Comparison of ENCODE assay signal across 15 cellular contexts in the genomic region with DNA sequence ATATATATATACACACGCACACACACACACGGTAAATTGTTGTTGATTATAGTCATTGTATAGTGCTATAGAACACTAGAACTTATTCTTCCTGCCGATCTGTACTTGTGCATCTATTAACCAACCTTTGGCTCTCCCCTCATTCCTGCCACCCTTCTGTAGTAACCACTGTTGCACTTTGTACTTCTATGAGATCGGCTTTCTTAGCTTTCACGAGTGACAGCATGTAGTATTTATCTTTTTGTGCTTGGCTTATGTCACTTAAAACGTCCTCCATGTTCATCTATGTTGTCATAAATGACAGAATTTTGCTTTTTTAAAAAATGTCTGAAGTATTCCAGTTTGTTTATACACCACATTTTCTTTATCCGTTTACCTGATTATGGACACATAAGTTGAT. TPM values are rescaled to one million over a fixed set of nuclear protein-coding genes. Genes with fewer than 3 reads are reported as not detected.
A peak's percentile ranks its signal among the peaks of the same experiment; 100 is the strongest.
DNase-seq lines count a peak whose midpoint lies in the region; ATAC-seq, FAIRE-seq and TF ChIP-seq lines count a peak whose summit lies in the region.
"Had no signal": no experiment of that assay in that cellular context is flagged by ENCODE, and none has a peak within 500 bp of the region (broad histone marks: within the 10 kb centered on the region; RNA-seq: fewer than 3 reads in every experiment).

No MANE protein-coding gene starts in this region.

- peaks cover 7% of the 10 kb centered on the region; the same call in 1 of the 2 replicates for H3K36me3 ChIP-seq in Caco-2 (ENCODE audit: control insufficient read depth, insufficient read depth, low read length)
- peaks cover 1 to 54% (median 26%) of the 10 kb centered on the region in 4 donors for H3K36me3 ChIP-seq in right lobe of liver

- ATAC-seq in A549 (no peak), right lobe of liver (peak; percentile 53 to 86 (median 74)), HG03280 (IDR thresholded peaks at IDR 0.05; ENCODE audit: unreplicated experiment) (no peak)

- no peak for TF ChIP-seq CTCF in A549 (IDR thresholded peaks at IDR 0.05)
- no peak for TF ChIP-seq CTCF in Caco-2 (IDR thresholded peaks at IDR 0.05; ENCODE audit: insufficient read depth in 1 of 2, low read depth in 1 of 2, low read length in 1 of 2, severe bottlenecking in 1 of 2, unreplicated experiment in 1 of 2)
- no peak for TF ChIP-seq CTCF in endothelial cell (IDR thresholded peaks at IDR 0.05; ENCODE audit: unreplicated experiment)
- no peak for TF ChIP-seq CTCF in right lobe of liver (IDR thresholded peaks at IDR 0.05)

- TF ChIP-seq EP300 in A549 (IDR thresholded peaks at IDR 0.05), result no peak

- H3K4me1 Mint-ChIP-seq in Caco-2 (ENCODE audit: low read depth, unreplicated experiment) (peaks cover 6% of the 10 kb centered on the region), endothelial cell (ENCODE audit: unreplicated experiment) (no peaks in the 10 kb centered on the region)
- H3K4me1 Mint-ChIP-seq: CD14-positive monocyte had no signal

- 88% methylated on average over 7 of the region's 7 CpGs for WGBS in A549 (ENCODE audit: missing lambda C conversion rate)
- WGBS in right lobe of liver (ENCODE audit: insufficient coverage, low coverage, low lambda C conversion rate, missing lambda C conversion rate), result 48% methylated on average over 7 of the region's 7 CpGs

- no peak overlapping the region for H3K4me3 ChIP-seq in A549
- no peak overlapping the region for H3K4me3 ChIP-seq in Caco-2 (ENCODE audit: low read depth, low read length)
- no peak overlapping the region for H3K4me3 ChIP-seq in right lobe of liver

- TF ChIP-seq POLR2A in A549 (IDR thresholded peaks at IDR 0.05; ENCODE audit: low read length) (no peak), right lobe of liver (IDR thresholded peaks at IDR 0.05) (no peak)

- BruUV-seq in Caco-2 (replicated peaks; lab: Mats Ljungman, UMichigan), result no TSS peak

- no peak overlapping the region for H3K27ac ChIP-seq in A549
- no peak overlapping the region for H3K27ac ChIP-seq in right lobe of liver
- H3K27ac ChIP-seq: HL-60 had no signal

- no peaks in the 10 kb centered on the region for H3K27me3 ChIP-seq in Caco-2 (replicated peaks; ENCODE audit: control insufficient read depth, insufficient read depth, low read length)
- H3K27me3 ChIP-seq in right lobe of liver, result no peaks in the 10 kb centered on the region

- CTCF ChIA-PET in A549 (lab: Yijun Ruan, JAX) (interaction anchor here (1.5 kb wide), 1 partner anchor 183 kb away, joined by 6 read pairs; no protein-coding TSS in a partner anchor), Caco-2 (lab: Charles Lee) (no interaction called here)

- H3K9me3 Mint-ChIP-seq in Caco-2 (ENCODE audit: unreplicated experiment) (peaks cover 4% of the 10 kb centered on the region), endothelial cell (ENCODE audit: unreplicated experiment) (no peaks in the 10 kb centered on the region)
- H3K9me3 Mint-ChIP-seq: HFFc6 had no signal

- POLR2A ChIA-PET in A549 (lab: Yijun Ruan, JAX), result no interaction called here
- POLR2A ChIA-PET in Caco-2 (lab: Charles Lee), result no interaction called here

- no peak overlapping the region for H3K4me3 Mint-ChIP-seq in Caco-2 (ENCODE audit: unreplicated experiment)
- peak overlapping the region; percentile 53 for H3K4me3 Mint-ChIP-seq in endothelial cell (ENCODE audit: unreplicated experiment)
- H3K4me3 Mint-ChIP-seq: B cell; CD14-positive monocyte; CD8-positive, alpha-beta memory T cell; HFFc6 had no signal

- H3K9me3 ChIP-seq in A549, result peaks cover 2% of the 10 kb centered on the region; the same call in 1 of the 3 replicates
- H3K9me3 ChIP-seq in Caco-2, result no peaks in the 10 kb centered on the region
- no peaks in the 10 kb centered on the region for H3K9me3 ChIP-seq in right lobe of liver

- DNase-seq in A549 (ENCODE audit: low read depth in 1 of 2, low spot score in 1 of 2) (no peak), Caco-2 (no peak), endothelial cell (ENCODE audit: low spot score) (no peak), right lobe of liver (no peak), hepatic stellate cell (ENCODE audit: low spot score) (no peak)
- no peak for DNase-seq in activated T-cell treated with anti-CD3 and anti-CD28 coated beads, Interleukin-2, amount 50 U/mL, for 48 hours
- DNase-seq: CD8-positive, alpha-beta memory T cell; DMS53; HCEC 1CT; HFFc6 had no signal

- peak; percentile 13 for FAIRE-seq in A549 (lab: Jason Lieb, UNC)
- FAIRE-seq: GM18507 had no signal

- intact Hi-C loops in Caco-2 (cut with micrococcal nuclease; ENCODE audit: unreplicated experiment) (no loop called here), right lobe of liver (cut with DNase I) (no loop called here)

- H3K4me1 ChIP-seq in A549 (no peaks in the 10 kb centered on the region), Caco-2 (no peaks in the 10 kb centered on the region), right lobe of liver (no peaks in the 10 kb centered on the region)

- TF ChIP-seq RAD21 in A549 (conservative IDR thresholded peaks at IDR 0.05 in 1 of 2, IDR thresholded peaks at IDR 0.05 in 1 of 2), result no peak

- H3K36me3 Mint-ChIP-seq in Caco-2 (ENCODE audit: insufficient read depth, unreplicated experiment) (peaks cover 85% of the 10 kb centered on the region), endothelial cell (ENCODE audit: low read depth, unreplicated experiment) (peaks cover 52% of the 10 kb centered on the region)

- peak overlapping the region; percentile 1 for H3K27ac Mint-ChIP-seq in Caco-2 (ENCODE audit: unreplicated experiment)
- H3K27ac Mint-ChIP-seq in endothelial cell (ENCODE audit: unreplicated experiment), result no peak overlapping the region
- H3K27ac Mint-ChIP-seq: HFFc6 had no signal

- no peak overlapping the region for H3K4me2 ChIP-seq in A549

- no peaks in the 10 kb centered on the region for H3K27me3 Mint-ChIP-seq in Caco-2 (ENCODE audit: insufficient read depth, unreplicated experiment)
- H3K27me3 Mint-ChIP-seq in endothelial cell (ENCODE audit: unreplicated experiment), result peaks cover 2% of the 10 kb centered on the region
- H3K27me3 Mint-ChIP-seq: B cell; CD8-positive, alpha-beta memory T cell had no signal

TF ChIP-seq in A549, 52 proteins besides CTCF, POLR2A, EP300 and RAD21:
- TF ChIP-seq NFE2L2 (conservative IDR thresholded peaks at IDR 0.05; ENCODE audit: low read length) (no peak), CEBPB (IDR thresholded peaks at IDR 0.05) (no peak), RARB (CRISPR knock-in tag; IDR thresholded peaks at IDR 0.05) (no peak), ZNF302 (CRISPR knock-in tag; IDR thresholded peaks at IDR 0.05) (no peak), TFCP2L1 (CRISPR knock-in tag; IDR thresholded peaks at IDR 0.05) (no peak), NPAS2 (CRISPR knock-in tag; IDR thresholded peaks at IDR 0.05; ENCODE audit: borderline replicate concordance) (no peak), NR3C1 (IDR thresholded peaks at IDR 0.05) (no peak), ZC3H11A (IDR thresholded peaks at IDR 0.05) (no peak), POLR2AphosphoS2 (conservative IDR thresholded peaks at IDR 0.05; ENCODE audit: low read length) (no peak), GATA3 (IDR thresholded peaks at IDR 0.05; ENCODE audit: borderline replicate concordance) (no peak), HOXB5 (CRISPR knock-in tag; IDR thresholded peaks at IDR 0.05) (no peak)
- TF ChIP-seq, protein P1, sequence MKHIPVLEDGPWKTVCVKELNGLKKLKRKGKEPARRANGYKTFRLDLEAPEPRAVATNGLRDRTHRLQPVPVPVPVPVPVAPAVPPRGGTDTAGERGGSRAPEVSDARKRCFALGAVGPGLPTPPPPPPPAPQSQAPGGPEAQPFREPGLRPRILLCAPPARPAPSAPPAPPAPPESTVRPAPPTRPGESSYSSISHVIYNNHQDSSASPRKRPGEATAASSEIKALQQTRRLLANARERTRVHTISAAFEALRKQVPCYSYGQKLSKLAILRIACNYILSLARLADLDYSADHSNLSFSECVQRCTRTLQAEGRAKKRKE (CRISPR knock-in tag; IDR thresholded peaks at IDR 0.05; ENCODE audit: low read depth), result no peak
- TF ChIP-seq, protein P2, sequence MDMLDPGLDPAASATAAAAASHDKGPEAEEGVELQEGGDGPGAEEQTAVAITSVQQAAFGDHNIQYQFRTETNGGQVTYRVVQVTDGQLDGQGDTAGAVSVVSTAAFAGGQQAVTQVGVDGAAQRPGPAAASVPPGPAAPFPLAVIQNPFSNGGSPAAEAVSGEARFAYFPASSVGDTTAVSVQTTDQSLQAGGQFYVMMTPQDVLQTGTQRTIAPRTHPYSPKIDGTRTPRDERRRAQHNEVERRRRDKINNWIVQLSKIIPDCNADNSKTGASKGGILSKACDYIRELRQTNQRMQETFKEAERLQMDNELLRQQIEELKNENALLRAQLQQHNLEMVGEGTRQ (IDR thresholded peaks at IDR 0.05), result no peak
- TF ChIP-seq, protein P3, sequence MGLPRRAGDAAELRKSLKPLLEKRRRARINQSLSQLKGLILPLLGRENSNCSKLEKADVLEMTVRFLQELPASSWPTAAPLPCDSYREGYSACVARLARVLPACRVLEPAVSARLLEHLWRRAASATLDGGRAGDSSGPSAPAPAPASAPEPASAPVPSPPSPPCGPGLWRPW (IDR thresholded peaks at IDR 0.05), result no peak
- TF ChIP-seq, protein P4, sequence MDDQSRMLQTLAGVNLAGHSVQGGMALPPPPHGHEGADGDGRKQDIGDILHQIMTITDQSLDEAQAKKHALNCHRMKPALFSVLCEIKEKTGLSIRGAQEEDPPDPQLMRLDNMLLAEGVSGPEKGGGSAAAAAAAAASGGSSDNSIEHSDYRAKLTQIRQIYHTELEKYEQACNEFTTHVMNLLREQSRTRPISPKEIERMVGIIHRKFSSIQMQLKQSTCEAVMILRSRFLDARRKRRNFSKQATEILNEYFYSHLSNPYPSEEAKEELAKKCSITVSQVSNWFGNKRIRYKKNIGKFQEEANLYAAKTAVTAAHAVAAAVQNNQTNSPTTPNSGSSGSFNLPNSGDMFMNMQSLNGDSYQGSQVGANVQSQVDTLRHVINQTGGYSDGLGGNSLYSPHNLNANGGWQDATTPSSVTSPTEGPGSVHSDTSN (IDR thresholded peaks at IDR 0.05), result no peak

RNA-seq across cellular contexts. Expression of a gene that starts 20.9 kb away (rescaled TPM):
- polyA plus RNA-seq in A549 (2011; rRNA removed), result 148 and 204 TPM in 2 replicates
- polyA plus RNA-seq in A549 (2012; cell fraction: cytosol; rRNA removed), result 235 and 264 TPM in 2 replicates
- polyA plus RNA-seq in A549 (2012; cell fraction: nucleus; rRNA removed), result 104 and 152 TPM in 2 replicates
- polyA plus RNA-seq in A549 (2017; fragmentation: RNase III; extraction: RNeasy Plus Mini Kit Qiagen cat#74134 plus additional on column Dnase treatment), result 206 to 230 TPM (median 211 TPM) in 3 replicates
- 116 and 177 TPM in 2 replicates for polyA minus RNA-seq in A549 (2011; rRNA and poly(A)+ RNA removed)
- total RNA-seq in Caco-2 (2022), result 357 and 359 TPM in 2 replicates
- total RNA-seq in endothelial cell (ENCODE audit: unreplicated experiment), result 96.8 TPM
- total RNA-seq in right lobe of liver, result 10 to 100 TPM; 34.8 to 84.3 (median 42.7) TPM

Comparison
In these comparisons a context has a peak if more than half of its experiments do, and no peak if none do; other contexts are left out.
1. ATAC-seq: peak in right lobe of liver (4 of 4); none in A549 (0 of 2) and HG03280 (single experiment).